ENCODE assay signal across 26 cellular contexts in genomic region chr2:231565915-231566594, GRCh38. TPM values are rescaled to one million over a fixed set of nuclear protein-coding genes. Genes with fewer than 3 reads are reported as not detected.
DNase-seq lines count a peak whose midpoint lies in the region; ATAC-seq and TF ChIP-seq lines count a peak whose summit lies in the region.
"Had no signal": no experiment of that assay in that cellular context is flagged by ENCODE, and none has a peak within 500 bp of the region (broad histone marks: within the 10 kb centered on the region; RNA-seq: fewer than 3 reads in every experiment).

No MANE protein-coding gene starts in this region.

- H4K8ac ChIP-seq in trophoblast cell (ENCODE audit: low read depth, low read length), result no peak overlapping the region

- no peak overlapping the region for H3K9ac ChIP-seq in trophoblast cell (ENCODE audit: low read length)
- H3K9ac ChIP-seq: BLaER1 treated with 17β-estradiol and CSF1 and Interleukin-3, amounts not matched to agents 10 nM and 100 nM had no signal

- peaks cover 1% of the 10 kb centered on the region for H3K9me3 ChIP-seq in trophoblast cell (ENCODE audit: insufficient read depth, low read depth, low read length)

- intact Hi-C loops in activated T-helper 1 cell treated with anti-CD3 and anti-CD28 coated beads, Interleukin-12 subunit alpha, Interleukin-12 subunit beta, Interleukin-2, Interleukin-4 antibody, amounts not matched to agents 30 ng/mL and 10 ng/mL and 1 ng/mL, durations not matched to agents 14 hours and 24 hours and 36 hours (cut with micrococcal nuclease), result no loop called here

- H2BK5ac ChIP-seq in trophoblast cell (ENCODE audit: low read depth, low read length, poor library complexity), result no peak overlapping the region

- no peak overlapping the region for H3K4me3 ChIP-seq in trophoblast cell (ENCODE audit: low read depth, low read length)
- H3K4me3 ChIP-seq: BLaER1 treated with 17β-estradiol and CSF1 and Interleukin-3, amounts not matched to agents 10 nM and 100 nM had no signal

- H3K27ac ChIP-seq in trophoblast cell (ENCODE audit: low read depth, low read length), result no peak overlapping the region
- H3K27ac ChIP-seq: BLaER1 treated with 17β-estradiol and CSF1 and Interleukin-3, amounts not matched to agents 10 nM and 100 nM; HL-60 had no signal

- H4K91ac ChIP-seq in trophoblast cell (ENCODE audit: low read depth, low read length), result no peak overlapping the region

- no peak for TF ChIP-seq CTCF in chondrocyte (IDR thresholded peaks at IDR 0.05)

- H3K79me1 ChIP-seq in trophoblast cell (ENCODE audit: low read length), result no peaks in the 10 kb centered on the region

- H3K23ac ChIP-seq in trophoblast cell (ENCODE audit: low read length), result no peak overlapping the region

- no CpG with 5 or more reads among the region's 3 CpGs for WGBS in trophoblast cell (ENCODE audit: extremely low coverage, insufficient coverage, insufficient read length)

- no peaks in the 10 kb centered on the region for H3K36me3 Mint-ChIP-seq in chondrocyte (ENCODE audit: low read depth)
- no peaks in the 10 kb centered on the region for H3K36me3 Mint-ChIP-seq in activated T-helper 1 cell treated with anti-CD3 and anti-CD28 coated beads, Interleukin-12 subunit alpha, Interleukin-12 subunit beta, Interleukin-2, Interleukin-4 antibody, amounts not matched to agents 30 ng/mL and 10 ng/mL and 1 ng/mL, durations not matched to agents 14 hours and 24 hours and 36 hours (ENCODE audit: low read depth)
- H3K36me3 Mint-ChIP-seq: CD8-positive, alpha-beta T cell had no signal

- H3K4me1 ChIP-seq in trophoblast cell (ENCODE audit: control insufficient read depth in 1 of 2, insufficient read depth in 2 of 2, low read length in 2 of 2), result peaks cover 3 to 4% of the 10 kb centered on the region in 2 experiments

- no peak overlapping the region for H3K4ac ChIP-seq in trophoblast cell (ENCODE audit: low read depth, low read length)

- no peak overlapping the region for H4K12ac ChIP-seq in trophoblast cell (ENCODE audit: low read depth, low read length)

- H3K27me3 ChIP-seq in trophoblast cell (ENCODE audit: insufficient read depth, low read length), result no peaks in the 10 kb centered on the region
- H3K27me3 ChIP-seq: BLaER1 treated with 17β-estradiol and CSF1 and Interleukin-3, amounts not matched to agents 10 nM and 100 nM had no signal

- no peak overlapping the region for H2BK120ac ChIP-seq in trophoblast cell (ENCODE audit: insufficient read depth, low read length, poor library complexity)

- H3K4me1 Mint-ChIP-seq in chondrocyte (ENCODE audit: low read depth), result no peaks in the 10 kb centered on the region
- peaks cover 8% of the 10 kb centered on the region for H3K4me1 Mint-ChIP-seq in activated T-helper 1 cell treated with anti-CD3 and anti-CD28 coated beads, Interleukin-12 subunit alpha, Interleukin-12 subunit beta, Interleukin-2, Interleukin-4 antibody, amounts not matched to agents 30 ng/mL and 10 ng/mL and 1 ng/mL, durations not matched to agents 14 hours and 24 hours and 36 hours (ENCODE audit: low read depth)

- H3K27ac Mint-ChIP-seq in chondrocyte (ENCODE audit: unreplicated experiment), result no peak overlapping the region
- no peak overlapping the region for H3K27ac Mint-ChIP-seq in activated T-helper 1 cell treated with anti-CD3 and anti-CD28 coated beads, Interleukin-12 subunit alpha, Interleukin-12 subunit beta, Interleukin-2, Interleukin-4 antibody, amounts not matched to agents 30 ng/mL and 10 ng/mL and 1 ng/mL, durations not matched to agents 14 hours and 24 hours and 36 hours
- H3K27ac Mint-ChIP-seq: CD8-positive, alpha-beta T cell; T-helper 1 cell treated with Interleukin-12 subunit alpha and Interleukin-12 subunit beta and Interleukin-4 antibody, amounts not matched to agents 30 μg/mL and 1 μg/mL, for 36 hours had no signal

- DNase-seq in NCI-H748 (lab: John Stamatoyannopoulos, UW; ENCODE audit: unreplicated experiment) (peak; percentile 24), NCI-H748 treated with DMSO at 0.1 percent for 48 hours (lab: John Stamatoyannopoulos, UW) (no peak), HT-29 (ENCODE audit: low spot score) (peak; percentile 15), chondrocyte (ENCODE audit: low spot score) (peak; percentile 46), trophoblast cell (peak; percentile 90 to 99)
- no peak for DNase-seq in activated T-helper 1 cell treated with anti-CD3 and anti-CD28 coated beads, Interleukin-12 subunit alpha, Interleukin-12 subunit beta, Interleukin-2, Interleukin-4 antibody, amounts not matched to agents 30 ng/mL and 10 ng/mL and 1 ng/mL, durations not matched to agents 14 hours and 24 hours and 36 hours (ENCODE audit: low spot score)
- DNase-seq: Calu3; CD8-positive, alpha-beta T cell; DMS79 treated with DMSO at 0.1 percent for 48 hours; H7; NCI-H1105; NCI-H1694 treated with DMSO at 0.1 percent for 48 hours; NCI-H2107; NCI-H345; NCI-H69; PC-3; RPMI8226; SHP77 treated with DMSO at 0.1 percent for 48 hours had no signal

- H3K14ac ChIP-seq in trophoblast cell (ENCODE audit: low read length), result no peak overlapping the region

- no peak overlapping the region for H2AK5ac ChIP-seq in trophoblast cell (ENCODE audit: low read length)

- H3K27me3 Mint-ChIP-seq in chondrocyte (ENCODE audit: low read depth), result peaks cover 1% of the 10 kb centered on the region
- peaks cover 2% of the 10 kb centered on the region for H3K27me3 Mint-ChIP-seq in activated T-helper 1 cell treated with anti-CD3 and anti-CD28 coated beads, Interleukin-12 subunit alpha, Interleukin-12 subunit beta, Interleukin-2, Interleukin-4 antibody, amounts not matched to agents 30 ng/mL and 10 ng/mL and 1 ng/mL, durations not matched to agents 14 hours and 24 hours and 36 hours (ENCODE audit: insufficient read depth)

- no peak overlapping the region for H2AFZ ChIP-seq in trophoblast cell (ENCODE audit: insufficient read depth, low read length, poor library complexity)

- H3K79me2 ChIP-seq in trophoblast cell (ENCODE audit: control insufficient read depth, insufficient read depth, low read length, poor library complexity), result no peaks in the 10 kb centered on the region

- no peak for ATAC-seq in GM21360 (IDR thresholded peaks at IDR 0.05; ENCODE audit: unreplicated experiment)
- ATAC-seq in HG02852 (IDR thresholded peaks at IDR 0.05; ENCODE audit: unreplicated experiment), result no peak
- ATAC-seq: CD8-positive, alpha-beta T cell; PC-3 had no signal

- H3K18ac ChIP-seq in trophoblast cell (ENCODE audit: low read length), result no peak overlapping the region

- H3K4me2 ChIP-seq in trophoblast cell (ENCODE audit: low read length), result no peak overlapping the region
- H3K4me2 ChIP-seq: BLaER1 treated with 17β-estradiol and CSF1 and Interleukin-3, amounts not matched to agents 10 nM and 100 nM had no signal

- H2BK12ac ChIP-seq in trophoblast cell (ENCODE audit: low read length), result no peak overlapping the region

- H3K4me3 Mint-ChIP-seq in chondrocyte (ENCODE audit: unreplicated experiment), result no peak overlapping the region
- H3K4me3 Mint-ChIP-seq in activated T-helper 1 cell treated with anti-CD3 and anti-CD28 coated beads, Interleukin-12 subunit alpha, Interleukin-12 subunit beta, Interleukin-2, Interleukin-4 antibody, amounts not matched to agents 30 ng/mL and 10 ng/mL and 1 ng/mL, durations not matched to agents 14 hours and 24 hours and 36 hours, result no peak overlapping the region
- H3K4me3 Mint-ChIP-seq: CD8-positive, alpha-beta T cell; T-helper 1 cell treated with Interleukin-12 subunit alpha and Interleukin-12 subunit beta and Interleukin-4 antibody, amounts not matched to agents 30 μg/mL and 1 μg/mL, for 36 hours had no signal

- H3K36me3 ChIP-seq in trophoblast cell (ENCODE audit: control insufficient read depth in 1 of 2, insufficient read depth in 2 of 2, low read length in 2 of 2), result no peaks in the 10 kb centered on the region
- H3K36me3 ChIP-seq: BLaER1 treated with 17β-estradiol and CSF1 and Interleukin-3, amounts not matched to agents 10 nM and 100 nM had no signal

- peaks cover 3% of the 10 kb centered on the region for H3K9me3 Mint-ChIP-seq in chondrocyte (ENCODE audit: low read depth)
- H3K9me3 Mint-ChIP-seq in activated T-helper 1 cell treated with anti-CD3 and anti-CD28 coated beads, Interleukin-12 subunit alpha, Interleukin-12 subunit beta, Interleukin-2, Interleukin-4 antibody, amounts not matched to agents 30 ng/mL and 10 ng/mL and 1 ng/mL, durations not matched to agents 14 hours and 24 hours and 36 hours, result no peaks in the 10 kb centered on the region
- H3K9me3 Mint-ChIP-seq: CD8-positive, alpha-beta T cell; T-helper 1 cell treated with Interleukin-12 subunit alpha and Interleukin-12 subunit beta and Interleukin-4 antibody, amounts not matched to agents 30 μg/mL and 1 μg/mL, for 36 hours had no signal

RNA-seq across cellular contexts. Expression of gene TEX44, which starts 26.6 kb away (rescaled TPM):
- total RNA-seq in HT-29 (2014; rRNA removed; shearing (Covaris generic)), result not detected in 2 replicates
- total RNA-seq in chondrocyte, result not detected in 3 replicates
- not detected in 2 replicates for polyA plus RNA-seq in trophoblast cell (2013)
- not detected in 2 replicates for total RNA-seq in activated T-helper 1 cell treated with anti-CD3 and anti-CD28 coated beads, Interleukin-12 subunit alpha, Interleukin-12 subunit beta, Interleukin-2, Interleukin-4 antibody, amounts not matched to agents 30 ng/mL and 10 ng/mL and 1 ng/mL, durations not matched to agents 14 hours and 24 hours and 36 hours
- total RNA-seq: A673; Calu3; CD8-positive, alpha-beta T cell; G401; H7; LHCN-M2; PC-3 had no signal

RNA-seq across cellular contexts. Expression of gene NMUR1, which starts 35.8 kb away (rescaled TPM):
- not detected in 2 replicates for total RNA-seq in HT-29 (2014; rRNA removed; shearing (Covaris generic))
- total RNA-seq in chondrocyte, result 0.10 TPM in 1 of 3 replicates, not detected in the others
- 0.03 TPM in 1 of 2 replicates, not detected in the other for polyA plus RNA-seq in trophoblast cell (2013)
- 0.05 TPM in 1 of 2 replicates, not detected in the other for total RNA-seq in activated T-helper 1 cell treated with anti-CD3 and anti-CD28 coated beads, Interleukin-12 subunit alpha, Interleukin-12 subunit beta, Interleukin-2, Interleukin-4 antibody, amounts not matched to agents 30 ng/mL and 10 ng/mL and 1 ng/mL, durations not matched to agents 14 hours and 24 hours and 36 hours
- total RNA-seq: A673, Calu3, G401, LHCN-M2, PC-3 had no signal

Comparison
In these comparisons a context has a peak if more than half of its experiments do, and no peak if none do; other contexts are left out.
1. DNase-seq: peak in NCI-H748 (single experiment), HT-29 (single experiment), chondrocyte (single experiment) and trophoblast cell (2 of 2); none in NCI-H748 treated with DMSO at 0.1 percent for 48 hours (single experiment) and activated T-helper 1 cell treated with anti-CD3 and anti-CD28 coated beads, Interleukin-12 subunit alpha, Interleukin-12 subunit beta, Interleukin-2, Interleukin-4 antibody, amounts not matched to agents 30 ng/mL and 10 ng/mL and 1 ng/mL, durations not matched to agents 14 hours and 24 hours and 36 hours (single experiment).